ENCODE assay signal across 8 cellular contexts in genomic region chr15:75683646-75684312, GRCh38. TPM values are rescaled to one million over a fixed set of nuclear protein-coding genes. Genes with fewer than 3 reads are reported as not detected.
DNase-seq lines count a peak whose midpoint lies in the region; ATAC-seq, FAIRE-seq and TF ChIP-seq lines count a peak whose summit lies in the region.
"Not testable (repeated sequence)": the region's sequence is repeated elsewhere in the genome, so short reads cannot be mapped to it uniquely, and the experiment has no call there.

No MANE protein-coding gene starts in this region.

- H3K4me2 ChIP-seq in KMS-11; PC-3 (ENCODE audit: low read length): not testable (repeated sequence)

- not testable (repeated sequence) for H3K36me3 Mint-ChIP-seq in activated CD4-positive, alpha-beta memory T cell treated with anti-CD3 and anti-CD28 coated beads for 36 hours

- peak overlapping the region; percentile 52; the same call in 1 of the 2 replicates for H2AFZ ChIP-seq in KMS-11 (ENCODE audit: low read depth)
- not testable (repeated sequence) for H2AFZ ChIP-seq in PC-3 (ENCODE audit: low read length)

- not testable (repeated sequence) for H3K9ac ChIP-seq in KMS-11; PC-3 (ENCODE audit: low read length)

- H3K27ac Mint-ChIP-seq in activated CD4-positive, alpha-beta memory T cell treated with anti-CD3 and anti-CD28 coated beads for 36 hours = not testable (repeated sequence)

- H4K20me1 ChIP-seq in KMS-11 (ENCODE audit: insufficient read depth); PC-3 (ENCODE audit: low read length): not testable (repeated sequence)

- not testable (repeated sequence) for H3K9me3 Mint-ChIP-seq in activated CD4-positive, alpha-beta memory T cell treated with anti-CD3 and anti-CD28 coated beads for 36 hours

- H3K9me3 ChIP-seq in PC-3 (ENCODE audit: low read length); tibial artery: not testable (repeated sequence)

- not testable (repeated sequence) for FAIRE-seq in bronchial epithelial cell (lab: Jason Lieb, UNC)

- peak; percentile 70 for TF ChIP-seq CTCF in KMS-11 (conservative IDR thresholded peaks at IDR 0.05; ENCODE audit: low read depth, low read length)
- TF ChIP-seq CTCF in PC-3 (conservative IDR thresholded peaks at IDR 0.05; ENCODE audit: low read depth, low read length) = peak; percentile 68
- TF ChIP-seq CTCF in bronchial epithelial cell (IDR thresholded peaks at IDR 0.05; ENCODE audit: insufficient read depth, low read length, severe bottlenecking) = peak; percentile 90
- peak; percentile 78 for TF ChIP-seq CTCF in retinal pigment epithelial cell (conservative IDR thresholded peaks at IDR 0.05; ENCODE audit: low read depth, low read length)
- TF ChIP-seq CTCF in tibial artery (IDR thresholded peaks at IDR 0.05) = peak; percentile 65 to 72

- not testable (repeated sequence) for BruUV-seq in PC-3 (replicated peaks; lab: Mats Ljungman, UMichigan)

- DNase-seq in GM03348 (ENCODE audit: low spot score) (peak; percentile 80), PC-3 (peak; percentile 71), bronchial epithelial cell (ENCODE audit: low read depth) (peak; percentile 32), iPS DF 4.7 (ENCODE audit: extremely low read depth, low spot score) (peak; percentile 85)
- peak; percentile 78 for DNase-seq in activated CD4-positive, alpha-beta memory T cell treated with anti-CD3 and anti-CD28 coated beads for 36 hours
- not testable (repeated sequence) for DNase-seq in retinal pigment epithelial cell (ENCODE audit: low read depth); tibial artery

- H3K4me1 Mint-ChIP-seq in activated CD4-positive, alpha-beta memory T cell treated with anti-CD3 and anti-CD28 coated beads for 36 hours (ENCODE audit: low read depth) = not testable (repeated sequence)

- not testable (repeated sequence) for H3F3A ChIP-seq in PC-3 (ENCODE audit: low read length, unreplicated experiment)

- H3K4me1 ChIP-seq in KMS-11 (ENCODE audit: low read depth, poor library complexity, severe bottlenecking); PC-3 (ENCODE audit: insufficient read depth, low read length): not testable (repeated sequence)
- H3K4me1 ChIP-seq in tibial artery = peaks cover 0 to 29% (median 23%) of the 10 kb centered on the region in 4 donors

- not testable (repeated sequence) for H3K27ac ChIP-seq in KMS-11; PC-3 (ENCODE audit: low read length)
- peak overlapping the region; percentile 9 to 67 for H3K27ac ChIP-seq in tibial artery

- not testable (repeated sequence) for H3K9me2 ChIP-seq in PC-3 (replicated peaks; ENCODE audit: low read length)

- POLR2A ChIA-PET in PC-3 (lab: Charles Lee; ENCODE audit: unreplicated experiment); activated CD4-positive, alpha-beta memory T cell treated with anti-CD3 and anti-CD28 coated beads for 36 hours (lab: Charles Lee): not testable (repeated sequence)

- not testable (repeated sequence) for H3K27me3 ChIP-seq in KMS-11 (ENCODE audit: insufficient read depth, low read depth); PC-3 (ENCODE audit: low read length); bronchial epithelial cell (ENCODE audit: control insufficient read depth, insufficient read depth, low read length); tibial artery

- H3K4me3 Mint-ChIP-seq in activated CD4-positive, alpha-beta memory T cell treated with anti-CD3 and anti-CD28 coated beads for 36 hours = not testable (repeated sequence)

- peak; percentile 77 for ATAC-seq in PC-3

- H3K4me3 ChIP-seq in KMS-11 (IDR thresholded peaks at IDR 0.05; ENCODE audit: insufficient read depth, low read depth, low read length); PC-3 (ENCODE audit: low read length); bronchial epithelial cell (ENCODE audit: low read depth, low read length); retinal pigment epithelial cell (ENCODE audit: low read length); tibial artery: not testable (repeated sequence)

- not testable (repeated sequence) for H3K79me2 ChIP-seq in KMS-11 (ENCODE audit: insufficient read depth, low read depth); PC-3 (ENCODE audit: low read length)

- intact Hi-C loops in PC-3 (cut with micrococcal nuclease) = loop anchor here (1.0 to 2.0 kb wide), 3 partner anchors 45 to 174 kb away; no protein-coding TSS in a partner anchor
- intact Hi-C loops in activated CD4-positive, alpha-beta memory T cell treated with anti-CD3 and anti-CD28 coated beads for 36 hours (cut with micrococcal nuclease) = loop anchor here (1.0 to 2.0 kb wide), 3 partner anchors 119 to 315 kb away; partner anchors contain the start of gene MAN2C1
- intact Hi-C loops in tibial artery (cut with DNase I; ENCODE audit: low total_unique reads) = loop anchor here (2.0 kb wide), 1 partner anchor 49 kb away; no protein-coding TSS in a partner anchor

- not testable (repeated sequence) for H3K36me3 ChIP-seq in KMS-11 (ENCODE audit: insufficient read depth); PC-3 (ENCODE audit: low read depth, low read length); bronchial epithelial cell (ENCODE audit: control insufficient read depth, insufficient read depth, low read length)
- peaks cover 84 to 97% (median 89%) of the 10 kb centered on the region in 3 donors for H3K36me3 ChIP-seq in tibial artery

- not testable (repeated sequence) for H3K27me3 Mint-ChIP-seq in activated CD4-positive, alpha-beta memory T cell treated with anti-CD3 and anti-CD28 coated beads for 36 hours

- CTCF ChIA-PET in PC-3 (lab: Charles Lee) = interaction anchor here (0.6 kb wide), 1 partner anchor 11 kb away, joined by 6 read pairs; no protein-coding TSS in a partner anchor
- CTCF ChIA-PET in activated CD4-positive, alpha-beta memory T cell treated with anti-CD3 and anti-CD28 coated beads for 36 hours (lab: Charles Lee) = interaction anchor here (0.5 to 6.7 kb wide), 8 partner anchors 8 to 1075 kb away, joined by 3 to 45 read pairs (median 4); partner anchors contain the start of gene MAN2C1

RNA-seq across cellular contexts. Expression of gene CSPG4, which starts 28.9 kb away (rescaled TPM):
- total RNA-seq in PC-3 (2014; rRNA removed) (2.0 and 2.9 TPM in 2 replicates), bronchial epithelial cell (0.79 and 6.3 TPM in 2 replicates)
- not detected for total RNA-seq in activated CD4-positive, alpha-beta memory T cell treated with anti-CD3 and anti-CD28 coated beads for 36 hours

RNA-seq across cellular contexts. Expression of gene SNX33, which starts 36.1 kb away (rescaled TPM):
- total RNA-seq in PC-3 (2014; rRNA removed) (16.2 and 16.8 TPM in 2 replicates), bronchial epithelial cell (15.0 and 19.8 TPM in 2 replicates)
- total RNA-seq in activated CD4-positive, alpha-beta memory T cell treated with anti-CD3 and anti-CD28 coated beads for 36 hours = 1 to 10 TPM; 3.0 to 3.2 TPM

RNA-seq across cellular contexts. Expression of gene IMP3, which starts 43.8 kb away (rescaled TPM):
- total RNA-seq in PC-3 (2014; rRNA removed) (92.6 and 95.4 TPM in 2 replicates), bronchial epithelial cell (95.0 and 215 TPM in 2 replicates)
- 10 to 100 TPM; 71.7 to 72.4 TPM for total RNA-seq in activated CD4-positive, alpha-beta memory T cell treated with anti-CD3 and anti-CD28 coated beads for 36 hours

RNA-seq across cellular contexts. Expression of gene SNUPN, which starts 58.3 kb away (rescaled TPM):
- total RNA-seq in PC-3 (2014; rRNA removed) = 7.9 and 13.5 TPM in 2 replicates
- total RNA-seq in activated CD4-positive, alpha-beta memory T cell treated with anti-CD3 and anti-CD28 coated beads for 36 hours = 10 to 100 TPM; 33.4 to 34.2 TPM
- 16.1 and 18.8 TPM in 2 replicates for total RNA-seq in bronchial epithelial cell
